8 cellular contexts compared by ENCODE assay signal in genomic region chr6:165049362-165049761, GRCh38.
A peak's percentile ranks its signal among the peaks of the same experiment; 100 is the strongest.
DNase-seq lines count a peak whose midpoint lies in the region; ATAC-seq and TF ChIP-seq lines count a peak whose summit lies in the region.

No MANE protein-coding gene starts in this region.

- in situ Hi-C loops in Panc1 (cut with HindIII; ENCODE audit: low pct_unique_long_range_greater_than_20kb, low sequenced_read_pairs), result no loop called here

- intact Hi-C loops in Panc1 (cut with micrococcal nuclease; ENCODE audit: unreplicated experiment), result no loop called here

- H3K27me3 ChIP-seq in Panc1 (ENCODE audit: control insufficient read depth, insufficient read depth, low read length), result no peaks in the 10 kb centered on the region

- H3K4me1 ChIP-seq in Panc1 (ENCODE audit: control insufficient read depth, insufficient read depth, low read length), result no peaks in the 10 kb centered on the region

- peaks cover 2 to 34% (median 19%) of the 10 kb centered on the region in 6 donors for H3K9me3 Mint-ChIP-seq in immature natural killer cell

- H3K27me3 Mint-ChIP-seq in immature natural killer cell (ENCODE audit: low read depth in 3 of 3), result no peaks in the 10 kb centered on the region

- peak; percentile 40 for TF ChIP-seq CTCF in GM12874 (IDR thresholded peaks at IDR 0.05; ENCODE audit: insufficient read depth, low read depth, low read length)
- TF ChIP-seq CTCF in Panc1 (IDR thresholded peaks at IDR 0.05), result peak; percentile 67
- peak; percentile 12 for TF ChIP-seq CTCF in fibroblast of the aortic adventitia (IDR thresholded peaks at IDR 0.05; ENCODE audit: insufficient read depth, low read length)

- no TSS peak for BruUV-seq in Panc1 (replicated peaks; lab: Mats Ljungman, UMichigan)

- no peak overlapping the region for H3K4me3 Mint-ChIP-seq in immature natural killer cell

- no peaks in the 10 kb centered on the region for H3K9me3 ChIP-seq in Panc1 (ENCODE audit: control insufficient read depth, insufficient read depth, low read depth, low read length)

- POLR2A ChIA-PET in Panc1 (lab: Charles Lee), result interaction anchor here (0.6 kb wide), 1 partner anchor 358 kb away, joined by 3 read pairs; no protein-coding TSS in a partner anchor

- H3K4me3 ChIP-seq in Panc1 (ENCODE audit: low read depth in 2 of 2, low read length in 2 of 2) (no peak overlapping the region), fibroblast of the aortic adventitia (ENCODE audit: low read depth, low read length) (no peak overlapping the region)

- H3K4me1 Mint-ChIP-seq in immature natural killer cell, result no peaks in the 10 kb centered on the region

- H3K36me3 Mint-ChIP-seq in immature natural killer cell, result no peaks in the 10 kb centered on the region

- ATAC-seq in Panc1 (peak; percentile 70; the same call in 1 of the 2 replicates), GM18861 (IDR thresholded peaks at IDR 0.05; ENCODE audit: unreplicated experiment) (no peak), GM18498 (IDR thresholded peaks at IDR 0.05; ENCODE audit: unreplicated experiment) (no peak)

- no peaks in the 10 kb centered on the region for H3K36me3 ChIP-seq in Panc1 (ENCODE audit: control insufficient read depth, insufficient read depth, low read length)

- no peak overlapping the region for H3K27ac ChIP-seq in Panc1 (ENCODE audit: low read length)

- CTCF ChIA-PET in Panc1 (lab: Charles Lee), result no interaction called here

- no peak overlapping the region for H3K27ac Mint-ChIP-seq in immature natural killer cell

- peak; percentile 18 for DNase-seq in AG20443 (ENCODE audit: low spot score)
- no peak for DNase-seq in Panc1 (ENCODE audit: low read depth, low spot score)
- DNase-seq in fibroblast of the aortic adventitia (ENCODE audit: low read depth), result no peak
- DNase-seq in DMS79 (lab: John Stamatoyannopoulos, UW), result no peak
- DNase-seq in immature natural killer cell, result no peak

Comparison
In these comparisons a context has a peak if more than half of its experiments do, and no peak if none do; other contexts are left out.
1. CTCF ChIP-seq: peak in every context shown above with its lines; median percentile 67 in Panc1; 40 in GM12874; 12 in fibroblast of the aortic adventitia.